In the genomic region with DNA sequence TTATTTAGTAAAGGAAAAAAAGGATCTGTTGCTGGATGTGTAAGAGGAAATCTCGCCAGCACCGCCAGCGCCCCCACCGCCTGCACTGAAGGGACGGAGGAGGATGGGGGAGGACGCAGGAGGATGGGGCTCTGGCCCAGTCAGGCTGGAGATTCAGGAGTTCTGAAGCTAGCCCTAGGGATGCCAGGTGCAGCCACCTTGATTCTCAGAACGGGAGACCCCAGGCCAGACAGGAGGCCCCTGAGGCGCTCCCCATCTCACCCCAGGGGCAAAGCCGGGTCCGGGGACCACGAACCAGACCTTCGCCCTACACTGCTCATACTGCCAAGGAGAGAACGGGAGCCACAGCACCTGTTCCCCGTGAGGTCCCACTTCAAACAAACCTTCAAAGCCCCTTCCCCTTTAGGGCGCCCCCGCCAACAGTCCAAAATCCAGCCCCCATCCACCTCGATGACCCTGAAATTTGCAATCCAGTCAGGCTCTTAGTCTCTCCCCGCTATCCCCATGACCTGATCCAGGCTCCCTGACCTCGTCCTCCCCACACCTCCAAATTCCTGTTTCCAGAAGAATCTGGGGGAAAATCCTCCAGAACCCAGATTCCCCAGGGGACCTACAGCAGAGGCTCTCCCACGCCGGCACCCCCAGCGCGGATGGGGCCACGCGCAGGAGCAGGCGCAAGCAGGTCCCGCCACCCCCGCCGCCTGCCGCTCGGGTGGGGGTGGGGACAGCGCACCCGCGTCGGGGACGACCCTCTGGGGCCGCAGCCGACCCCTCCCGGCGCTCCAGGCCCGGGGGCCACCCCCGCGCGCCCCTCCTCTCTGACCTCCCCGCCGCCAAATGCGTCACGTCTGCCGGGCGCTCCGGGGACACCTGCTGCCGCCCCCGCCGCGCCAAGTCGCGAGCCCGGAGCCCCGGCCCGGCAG, we compare ENCODE assay signal across 9 cellular contexts. TPM values are rescaled to one million over a fixed set of nuclear protein-coding genes. Genes with fewer than 3 reads are reported as not detected.
DNase-seq lines count a peak whose midpoint lies in the region; ATAC-seq and TF ChIP-seq lines count a peak whose summit lies in the region.
"Had no signal": no experiment of that assay in that cellular context is flagged by ENCODE, and none has a peak within 500 bp of the region (broad histone marks: within the 10 kb centered on the region; RNA-seq: fewer than 3 reads in every experiment).

No MANE protein-coding gene starts in this region.

- ATAC-seq in SK-N-SH treated with all-trans-retinoic acid at 6 μM for 48 hours (no peak), mucosa of descending colon (no peak)
- peak; percentile 25 to 34 for ATAC-seq in stimulated activated naive B cell treated with anti-CD40 and anti-IgM and Interleukin-4, amounts not matched to agents 10 μg/mL and 1 μg/mL and 100 μg/mL, for 72 hours (replicated peaks)

- peaks cover 0 to 36% of the 10 kb centered on the region in 2 experiments; a peak in 2 of 4 replicates for H3K4me1 ChIP-seq in SK-N-SH (ENCODE audit: control insufficient read depth in 1 of 2, insufficient read depth in 2 of 2, low read depth in 1 of 2, low read length in 1 of 2)
- H3K4me1 ChIP-seq in Karpas-422 (ENCODE audit: low read length): no peaks in the 10 kb centered on the region
- no peaks in the 10 kb centered on the region for H3K4me1 ChIP-seq in mucosa of descending colon (ENCODE audit: low read depth)

- H3K9ac ChIP-seq in SK-N-SH (no peak overlapping the region), Karpas-422 (ENCODE audit: low read length) (no peak overlapping the region)

- peak; percentile 51 for DNase-seq in SK-N-SH
- no peak for DNase-seq in activated T-helper 2 cell treated with anti-CD3 and anti-CD28 coated beads, Interferon-gamma antibody, Interleukin-2, Interleukin-4, amounts not matched to agents 10 μg/mL and 5 μg/mL and 100 μg/mL, durations not matched to agents 14 hours and 24 hours and 36 hours (ENCODE audit: low spot score)
- no peak for DNase-seq in stimulated activated naive B cell treated with anti-CD40 and anti-IgM and Interleukin-4, amounts not matched to agents 10 μg/mL and 1 μg/mL and 100 μg/mL, for 72 hours
- DNase-seq in Karpas-422: no peak
- DNase-seq in mucosa of descending colon: no peak
- no peak for DNase-seq in NCI-H128 (lab: John Stamatoyannopoulos, UW; ENCODE audit: unreplicated experiment)

- H3K79me2 ChIP-seq in SK-N-SH (ENCODE audit: insufficient read depth) (no peaks in the 10 kb centered on the region), Karpas-422 (ENCODE audit: low read length) (no peaks in the 10 kb centered on the region)

- peak overlapping the region in 1 of 2 experiments; percentile 51; a peak in 2 of 4 replicates for H3K4me3 ChIP-seq in SK-N-SH (ENCODE audit: low read depth in 2 of 2, low read length in 1 of 2)
- H3K4me3 ChIP-seq in iPS-18c (ENCODE audit: insufficient read depth, low read depth, low read length): peak overlapping the region; percentile 41; the same call in 1 of the 2 replicates
- H3K4me3 ChIP-seq in Karpas-422 (ENCODE audit: low read length): no peak overlapping the region
- H3K4me3 ChIP-seq in mucosa of descending colon: no peak overlapping the region

- H3K9me3 ChIP-seq in SK-N-SH (no peaks in the 10 kb centered on the region), iPS-18c (ENCODE audit: control insufficient read depth, insufficient read depth, low read length) (no peaks in the 10 kb centered on the region), Karpas-422 (ENCODE audit: low read length) (no peaks in the 10 kb centered on the region), mucosa of descending colon (no peaks in the 10 kb centered on the region)

- no peaks in the 10 kb centered on the region for H4K20me1 ChIP-seq in SK-N-SH (ENCODE audit: insufficient read depth)
- no peaks in the 10 kb centered on the region for H4K20me1 ChIP-seq in Karpas-422 (ENCODE audit: insufficient read depth, low read depth, low read length)

- TF ChIP-seq CTCF in SK-N-SH (IDR thresholded peaks at IDR 0.05): no peak
- TF ChIP-seq CTCF in mucosa of descending colon (IDR thresholded peaks at IDR 0.05): no peak

- no peak for TF ChIP-seq RAD21 in SK-N-SH (IDR thresholded peaks at IDR 0.05; ENCODE audit: low read length)

- H2AFZ ChIP-seq in SK-N-SH (ENCODE audit: low read depth) (no peak overlapping the region), Karpas-422 (ENCODE audit: low read length) (no peak overlapping the region)

- no peak overlapping the region for H3K4me2 ChIP-seq in SK-N-SH
- no peak overlapping the region for H3K4me2 ChIP-seq in Karpas-422 (ENCODE audit: low read depth, low read length, poor library complexity, severe bottlenecking)

- intact Hi-C loops in activated T-helper 2 cell treated with anti-CD3 and anti-CD28 coated beads, Interferon-gamma antibody, Interleukin-2, Interleukin-4, amounts not matched to agents 10 μg/mL and 5 μg/mL and 100 μg/mL, durations not matched to agents 14 hours and 24 hours and 36 hours (cut with micrococcal nuclease): no loop called here
- intact Hi-C loops in mucosa of descending colon (cut with DNase I, micrococcal nuclease): no loop called here

- H3K4me1 Mint-ChIP-seq in activated T-helper 2 cell treated with anti-CD3 and anti-CD28 coated beads, Interferon-gamma antibody, Interleukin-2, Interleukin-4, amounts not matched to agents 10 μg/mL and 5 μg/mL and 100 μg/mL, durations not matched to agents 14 hours and 24 hours and 36 hours (ENCODE audit: low read depth): peaks cover 3% of the 10 kb centered on the region
- peaks cover 14 to 20% of the 10 kb centered on the region in 2 donors for H3K4me1 Mint-ChIP-seq in stimulated activated naive B cell treated with anti-CD40 and anti-IgM and Interleukin-4, amounts not matched to agents 10 μg/mL and 1 μg/mL and 100 μg/mL, for 72 hours

- H3K36me3 Mint-ChIP-seq in activated T-helper 2 cell treated with anti-CD3 and anti-CD28 coated beads, Interferon-gamma antibody, Interleukin-2, Interleukin-4, amounts not matched to agents 10 μg/mL and 5 μg/mL and 100 μg/mL, durations not matched to agents 14 hours and 24 hours and 36 hours (ENCODE audit: low read depth): no peaks in the 10 kb centered on the region
- peaks cover 0 to 2% of the 10 kb centered on the region in 2 donors for H3K36me3 Mint-ChIP-seq in stimulated activated naive B cell treated with anti-CD40 and anti-IgM and Interleukin-4, amounts not matched to agents 10 μg/mL and 1 μg/mL and 100 μg/mL, for 72 hours

- POLR2A ChIA-PET in SK-N-SH (lab: Yijun Ruan, JAX): no interaction called here

- H3K4me3 Mint-ChIP-seq in activated T-helper 2 cell treated with anti-CD3 and anti-CD28 coated beads, Interferon-gamma antibody, Interleukin-2, Interleukin-4, amounts not matched to agents 10 μg/mL and 5 μg/mL and 100 μg/mL, durations not matched to agents 14 hours and 24 hours and 36 hours (ENCODE audit: low read depth): peak overlapping the region; percentile 47
- H3K4me3 Mint-ChIP-seq in stimulated activated naive B cell treated with anti-CD40 and anti-IgM and Interleukin-4, amounts not matched to agents 10 μg/mL and 1 μg/mL and 100 μg/mL, for 72 hours: peak overlapping the region; percentile 26 to 39
- H3K4me3 Mint-ChIP-seq: dendritic cell treated with granulocyte-macrophage colony-stimulating factor and Interleukin-4, amounts not matched to agents 40 ng/mL and 50 ng/mL, for 4 days had no signal

- 59% methylated on average over 21 of the region's 60 CpGs for WGBS in SK-N-SH (ENCODE audit: low lambda C conversion rate)

- H3K9me2 ChIP-seq in SK-N-SH (no peaks in the 10 kb centered on the region), Karpas-422 (replicated peaks; ENCODE audit: insufficient read depth, low read length) (no peaks in the 10 kb centered on the region)

- CTCF ChIA-PET in SK-N-SH (lab: Yijun Ruan, JAX): interaction anchor here (0.6 to 1.6 kb wide), 6 partner anchors 17 to 419 kb away, joined by 3 to 5 read pairs (median 3); no protein-coding TSS in a partner anchor

- H3K9me3 Mint-ChIP-seq in activated T-helper 2 cell treated with anti-CD3 and anti-CD28 coated beads, Interferon-gamma antibody, Interleukin-2, Interleukin-4, amounts not matched to agents 10 μg/mL and 5 μg/mL and 100 μg/mL, durations not matched to agents 14 hours and 24 hours and 36 hours: no peaks in the 10 kb centered on the region
- peaks cover 0 to 4% of the 10 kb centered on the region in 2 donors for H3K9me3 Mint-ChIP-seq in stimulated activated naive B cell treated with anti-CD40 and anti-IgM and Interleukin-4, amounts not matched to agents 10 μg/mL and 1 μg/mL and 100 μg/mL, for 72 hours
- H3K9me3 Mint-ChIP-seq: dendritic cell treated with granulocyte-macrophage colony-stimulating factor and Interleukin-4, amounts not matched to agents 40 ng/mL and 50 ng/mL, for 4 days had no signal

- H3K27ac ChIP-seq in SK-N-SH (ENCODE audit: low read depth in 2 of 2, low read length in 1 of 2) (no peak overlapping the region), Karpas-422 (ENCODE audit: low read length) (no peak overlapping the region)

- H3K27me3 ChIP-seq in SK-N-SH (ENCODE audit: insufficient read depth) (peaks cover 38% of the 10 kb centered on the region), Karpas-422 (ENCODE audit: low read length) (no peaks in the 10 kb centered on the region)

- no peak for TF ChIP-seq EP300 in SK-N-SH (IDR thresholded peaks at IDR 0.05; ENCODE audit: borderline replicate concordance in 1 of 2, low read depth in 1 of 2, low read length in 1 of 2)

- peaks cover 51% of the 10 kb centered on the region for H3K27me3 Mint-ChIP-seq in activated T-helper 2 cell treated with anti-CD3 and anti-CD28 coated beads, Interferon-gamma antibody, Interleukin-2, Interleukin-4, amounts not matched to agents 10 μg/mL and 5 μg/mL and 100 μg/mL, durations not matched to agents 14 hours and 24 hours and 36 hours (ENCODE audit: low read depth)
- H3K27me3 Mint-ChIP-seq in stimulated activated naive B cell treated with anti-CD40 and anti-IgM and Interleukin-4, amounts not matched to agents 10 μg/mL and 1 μg/mL and 100 μg/mL, for 72 hours: peaks cover 58 to 72% of the 10 kb centered on the region in 2 donors

- no peak overlapping the region for H3K27ac Mint-ChIP-seq in activated T-helper 2 cell treated with anti-CD3 and anti-CD28 coated beads, Interferon-gamma antibody, Interleukin-2, Interleukin-4, amounts not matched to agents 10 μg/mL and 5 μg/mL and 100 μg/mL, durations not matched to agents 14 hours and 24 hours and 36 hours
- H3K27ac Mint-ChIP-seq in stimulated activated naive B cell treated with anti-CD40 and anti-IgM and Interleukin-4, amounts not matched to agents 10 μg/mL and 1 μg/mL and 100 μg/mL, for 72 hours: no peak overlapping the region
- H3K27ac Mint-ChIP-seq: dendritic cell treated with granulocyte-macrophage colony-stimulating factor and Interleukin-4, amounts not matched to agents 40 ng/mL and 50 ng/mL, for 4 days had no signal

- H3F3A ChIP-seq in SK-N-SH (replicated peaks; ENCODE audit: insufficient read depth): no peaks in the 10 kb centered on the region

- H3K36me3 ChIP-seq in SK-N-SH (replicated peaks in 1 of 2; ENCODE audit: control insufficient read depth in 1 of 2, insufficient read depth in 2 of 2, low read length in 1 of 2): no peaks in the 10 kb centered on the region
- H3K36me3 ChIP-seq in Karpas-422 (ENCODE audit: insufficient read depth, low read length): no peaks in the 10 kb centered on the region
- H3K36me3 ChIP-seq in mucosa of descending colon (ENCODE audit: low read depth): no peaks in the 10 kb centered on the region

RNA-seq across cellular contexts. Expression of gene CAMK2B, which starts 0.9 kb away (rescaled TPM):
- 0.10 and 0.20 TPM in 2 replicates for polyA plus RNA-seq in SK-N-SH (2012; rRNA removed)
- 0.13 and 0.17 TPM in 2 replicates for polyA plus RNA-seq in SK-N-SH (2012; cell fraction: cytosol; rRNA removed)
- 0.15 and 0.19 TPM in 2 replicates for polyA plus RNA-seq in SK-N-SH (2012; cell fraction: nucleus; rRNA removed)
- total RNA-seq in activated T-helper 2 cell treated with anti-CD3 and anti-CD28 coated beads, Interferon-gamma antibody, Interleukin-2, Interleukin-4, amounts not matched to agents 10 μg/mL and 5 μg/mL and 100 μg/mL, durations not matched to agents 14 hours and 24 hours and 36 hours: 1.9 and 2.1 TPM in 2 replicates
- not detected in 2 replicates for total RNA-seq in Karpas-422 (2014; rRNA removed; shearing (Covaris generic); ENCODE audit: low replicate concordance)
- total RNA-seq in mucosa of descending colon: 1 to 10 TPM in 1 of 3 donors, under 1 TPM in 2; 0.35 to 2.2 (median 0.87) TPM

Comparison
In these comparisons a context has a peak if more than half of its experiments do, and no peak if none do; other contexts are left out.
1. ATAC-seq: peak in stimulated activated naive B cell treated with anti-CD40 and anti-IgM and Interleukin-4, amounts not matched to agents 10 μg/mL and 1 μg/mL and 100 μg/mL, for 72 hours (2 of 2); none in SK-N-SH treated with all-trans-retinoic acid at 6 μM for 48 hours (single experiment) and mucosa of descending colon (single experiment).